In the genomic region with DNA sequence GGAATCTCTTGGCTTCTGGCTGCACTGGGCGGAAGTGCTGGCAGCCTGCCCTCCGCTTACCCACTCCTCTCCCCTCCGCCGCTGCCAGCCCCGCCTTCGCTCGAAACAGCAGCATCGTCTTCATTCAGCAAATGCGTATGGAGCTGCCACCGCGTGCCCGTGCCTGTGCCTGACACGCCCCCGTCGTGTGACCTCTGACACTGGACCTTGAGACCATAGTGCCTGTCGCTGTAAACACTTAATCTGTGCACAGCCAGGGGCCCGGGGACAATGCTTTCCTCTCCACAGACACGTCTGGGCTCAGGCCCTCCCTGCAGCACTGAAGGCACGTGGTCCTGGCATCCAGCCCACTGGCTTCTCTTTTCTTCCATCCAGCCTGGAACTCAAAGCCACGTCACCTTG, we compare ENCODE assay signal across 10 cellular contexts.
DNase-seq lines count a peak whose midpoint lies in the region; ATAC-seq and TF ChIP-seq lines count a peak whose summit lies in the region.
"Had no signal": no experiment of that assay in that cellular context is flagged by ENCODE, and none has a peak within 500 bp of the region (broad histone marks: within the 10 kb centered on the region; RNA-seq: fewer than 3 reads in every experiment).

No MANE protein-coding gene starts in this region.

- no peak overlapping the region for H3K18ac ChIP-seq in mesendoderm (ENCODE audit: low read length)

- H3K23ac ChIP-seq in mesendoderm (ENCODE audit: low read length) = no peak overlapping the region

- H3K56ac ChIP-seq in mesendoderm (ENCODE audit: low read length) = peak overlapping the region; percentile 53

- no peak overlapping the region for H4K8ac ChIP-seq in mesendoderm (ENCODE audit: low read depth, low read length)

- no peaks in the 10 kb centered on the region for H3K36me3 ChIP-seq in mesendoderm (ENCODE audit: control insufficient read depth, insufficient read depth, low read length)
- no peaks in the 10 kb centered on the region for H3K36me3 ChIP-seq in upper lobe of right lung

- H3K79me2 ChIP-seq in mesendoderm (ENCODE audit: control insufficient read depth, insufficient read depth, low read length) = no peaks in the 10 kb centered on the region

- H3K27ac ChIP-seq in mesendoderm (ENCODE audit: low read depth, low read length) = no peak overlapping the region
- no peak overlapping the region for H3K27ac ChIP-seq in upper lobe of right lung
- H3K27ac ChIP-seq: skin epidermis had no signal

- no peak overlapping the region for H2BK120ac ChIP-seq in mesendoderm (ENCODE audit: low read depth, low read length)

- intact Hi-C loops in activated CD8-positive, alpha-beta T cell treated with anti-CD3 and anti-CD28 coated beads for 36 hours (cut with micrococcal nuclease) = no loop called here
- intact Hi-C loops in upper lobe of right lung (cut with DNase I) = no loop called here

- H3K4me1 Mint-ChIP-seq in activated CD8-positive, alpha-beta T cell treated with anti-CD3 and anti-CD28 coated beads for 36 hours (ENCODE audit: low read depth) = peaks cover 2% of the 10 kb centered on the region
- no peaks in the 10 kb centered on the region for H3K4me1 Mint-ChIP-seq in activated CD8-positive, alpha-beta T cell treated with anti-CD3 and anti-CD28 coated beads, Interleukin-2, amount 10 ng/mL, durations not matched to agents 7 days and 5 days (ENCODE audit: low read depth)
- H3K4me1 Mint-ChIP-seq in brain = peaks cover 67% of the 10 kb centered on the region

- CTCF ChIA-PET in activated CD8-positive, alpha-beta T cell treated with anti-CD3 and anti-CD28 coated beads for 36 hours (lab: Charles Lee) = no interaction called here
- CTCF ChIA-PET in activated CD8-positive, alpha-beta T cell treated with anti-CD3 and anti-CD28 coated beads, Interleukin-2, amount 10 ng/mL, durations not matched to agents 7 days and 5 days (lab: Charles Lee) = no interaction called here

- no peak for ATAC-seq in activated CD8-positive, alpha-beta T cell treated with anti-CD3 and anti-CD28 coated beads for 36 hours
- no peak for ATAC-seq in activated CD8-positive, alpha-beta T cell treated with anti-CD3 and anti-CD28 coated beads, Interleukin-2, amount 10 ng/mL, durations not matched to agents 7 days and 5 days
- ATAC-seq in upper lobe of right lung (peak; percentile 52), HG03442 (IDR thresholded peaks at IDR 0.05; ENCODE audit: unreplicated experiment) (no peak), GM18511 (IDR thresholded peaks at IDR 0.05; ENCODE audit: unreplicated experiment) (no peak), GM18907 (IDR thresholded peaks at IDR 0.05; ENCODE audit: unreplicated experiment) (no peak)

- H3K36me3 Mint-ChIP-seq in activated CD8-positive, alpha-beta T cell treated with anti-CD3 and anti-CD28 coated beads for 36 hours (ENCODE audit: low read depth) = no peaks in the 10 kb centered on the region
- no peaks in the 10 kb centered on the region for H3K36me3 Mint-ChIP-seq in activated CD8-positive, alpha-beta T cell treated with anti-CD3 and anti-CD28 coated beads, Interleukin-2, amount 10 ng/mL, durations not matched to agents 7 days and 5 days (ENCODE audit: low read depth)
- H3K36me3 Mint-ChIP-seq in brain = no peaks in the 10 kb centered on the region

- H2BK5ac ChIP-seq in mesendoderm (ENCODE audit: low read length) = no peak overlapping the region

- H3K4me3 ChIP-seq in mesendoderm (ENCODE audit: low read length) (no peak overlapping the region), upper lobe of right lung (no peak overlapping the region)
- H3K4me3 ChIP-seq: skin epidermis had no signal

- H3K27me3 Mint-ChIP-seq in activated CD8-positive, alpha-beta T cell treated with anti-CD3 and anti-CD28 coated beads for 36 hours = peaks cover 7% of the 10 kb centered on the region
- peaks cover 2% of the 10 kb centered on the region for H3K27me3 Mint-ChIP-seq in activated CD8-positive, alpha-beta T cell treated with anti-CD3 and anti-CD28 coated beads, Interleukin-2, amount 10 ng/mL, durations not matched to agents 7 days and 5 days (ENCODE audit: low read depth)
- peaks cover 26% of the 10 kb centered on the region for H3K27me3 Mint-ChIP-seq in brain

- no peak overlapping the region for H3K4me3 Mint-ChIP-seq in activated CD8-positive, alpha-beta T cell treated with anti-CD3 and anti-CD28 coated beads for 36 hours
- no peak overlapping the region for H3K4me3 Mint-ChIP-seq in activated CD8-positive, alpha-beta T cell treated with anti-CD3 and anti-CD28 coated beads, Interleukin-2, amount 10 ng/mL, durations not matched to agents 7 days and 5 days
- peak overlapping the region; percentile 26 to 79 (median 64) for H3K4me3 Mint-ChIP-seq in brain

- H4K5ac ChIP-seq in mesendoderm (ENCODE audit: low read length) = no peak overlapping the region

- H3K9me3 Mint-ChIP-seq in activated CD8-positive, alpha-beta T cell treated with anti-CD3 and anti-CD28 coated beads for 36 hours = no peaks in the 10 kb centered on the region
- no peaks in the 10 kb centered on the region for H3K9me3 Mint-ChIP-seq in activated CD8-positive, alpha-beta T cell treated with anti-CD3 and anti-CD28 coated beads, Interleukin-2, amount 10 ng/mL, durations not matched to agents 7 days and 5 days (ENCODE audit: insufficient read depth)
- H3K9me3 Mint-ChIP-seq in brain = peaks cover 0 to 7% (median 4%) of the 10 kb centered on the region in 5 experiments

- no peak overlapping the region for H2AK5ac ChIP-seq in mesendoderm (ENCODE audit: low read length)

- H3K27me3 ChIP-seq in mesendoderm (ENCODE audit: insufficient read depth, low read length, poor library complexity) (no peaks in the 10 kb centered on the region), upper lobe of right lung (no peaks in the 10 kb centered on the region)

- WGBS in mesendoderm (ENCODE audit: extremely low coverage, insufficient coverage, low lambda C conversion rate) = no CpG with 5 or more reads among the region's 20 CpGs

- no peak for TF ChIP-seq CTCF in activated CD8-positive, alpha-beta T cell treated with anti-CD3 and anti-CD28 coated beads for 36 hours (IDR thresholded peaks at IDR 0.05)
- TF ChIP-seq CTCF in brain (conservative IDR thresholded peaks at IDR 0.05) = no peak
- no peak for TF ChIP-seq CTCF in upper lobe of right lung (IDR thresholded peaks at IDR 0.05)

- no peak overlapping the region for H3K4me2 ChIP-seq in mesendoderm (ENCODE audit: low read length)

- no peaks in the 10 kb centered on the region for H3K79me1 ChIP-seq in mesendoderm (ENCODE audit: low read length)

- no peak overlapping the region for H3K9ac ChIP-seq in mesendoderm (ENCODE audit: low read length)

- H2BK15ac ChIP-seq in mesendoderm (replicated peaks; ENCODE audit: low read depth) = no peak overlapping the region

- POLR2A ChIA-PET in activated CD8-positive, alpha-beta T cell treated with anti-CD3 and anti-CD28 coated beads for 36 hours (lab: Charles Lee) = no interaction called here
- POLR2A ChIA-PET in activated CD8-positive, alpha-beta T cell treated with anti-CD3 and anti-CD28 coated beads, Interleukin-2, amount 10 ng/mL, durations not matched to agents 7 days and 5 days (lab: Charles Lee) = no interaction called here

- no peaks in the 10 kb centered on the region for H3K9me3 ChIP-seq in upper lobe of right lung

- H3K4me1 ChIP-seq in mesendoderm (ENCODE audit: control insufficient read depth, low read depth, low read length) = peaks cover 2% of the 10 kb centered on the region
- H3K4me1 ChIP-seq in upper lobe of right lung = peaks cover 6% of the 10 kb centered on the region

- peak; percentile 9 for DNase-seq in activated CD8-positive, alpha-beta T cell treated with anti-CD3 and anti-CD28 coated beads for 36 hours
- DNase-seq in activated CD8-positive, alpha-beta T cell treated with anti-CD3 and anti-CD28 coated beads, Interleukin-2, amount 10 ng/mL, durations not matched to agents 7 days and 5 days = no peak
- DNase-seq in mesendoderm (peak; percentile 49), upper lobe of right lung (peak; percentile 82)
- DNase-seq: KG1 had no signal

- H3K27ac Mint-ChIP-seq in activated CD8-positive, alpha-beta T cell treated with anti-CD3 and anti-CD28 coated beads for 36 hours = no peak overlapping the region
- H3K27ac Mint-ChIP-seq in activated CD8-positive, alpha-beta T cell treated with anti-CD3 and anti-CD28 coated beads, Interleukin-2, amount 10 ng/mL, durations not matched to agents 7 days and 5 days = no peak overlapping the region
- peak overlapping the region in 4 of 5 experiments; percentile 60 to 93 (median 90) for H3K27ac Mint-ChIP-seq in brain

- H3K4ac ChIP-seq in mesendoderm (ENCODE audit: low read depth, low read length) = no peak overlapping the region

Comparison
In these comparisons a context has a peak if more than half of its experiments do, and no peak if none do; other contexts are left out.
1. H3K27ac Mint-ChIP-seq: peak in brain (4 of 5); none in activated CD8-positive, alpha-beta T cell treated with anti-CD3 and anti-CD28 coated beads for 36 hours (single experiment) and activated CD8-positive, alpha-beta T cell treated with anti-CD3 and anti-CD28 coated beads, Interleukin-2, amount 10 ng/mL, durations not matched to agents 7 days and 5 days (single experiment).
2. H3K4me3 Mint-ChIP-seq: peak in brain (5 of 5); none in activated CD8-positive, alpha-beta T cell treated with anti-CD3 and anti-CD28 coated beads for 36 hours (single experiment) and activated CD8-positive, alpha-beta T cell treated with anti-CD3 and anti-CD28 coated beads, Interleukin-2, amount 10 ng/mL, durations not matched to agents 7 days and 5 days (single experiment).